In genomic region chr7:148847815-148848726, GRCh38 we compare ENCODE assay signal across 1 cellular context.
TF ChIP-seq lines count a peak whose summit lies in the region.

No MANE protein-coding gene starts in this region.

TF ChIP-seq in SK-N-SH, 30 proteins besides CTCF, POLR2A, EP300 and RAD21:
- no peak for TF ChIP-seq NRF1 (IDR thresholded peaks at IDR 0.05; ENCODE audit: low read depth, low read length)
- no peak for TF ChIP-seq GABPA (IDR thresholded peaks at IDR 0.05; ENCODE audit: low read depth)
- no peak; the same call in 1 of the 2 replicates for TF ChIP-seq RCOR1 (IDR thresholded peaks at IDR 0.05; ENCODE audit: low read length)
- peak; percentile 53 for TF ChIP-seq TCF12 (IDR thresholded peaks at IDR 0.05)
- no peak for TF ChIP-seq FOXJ3 (CRISPR knock-in tag; IDR thresholded peaks at IDR 0.05)
- no peak for TF ChIP-seq RFX5 (IDR thresholded peaks at IDR 0.05; ENCODE audit: low read length)
- no peak for TF ChIP-seq MAX (IDR thresholded peaks at IDR 0.05; ENCODE audit: low read depth)
- TF ChIP-seq, protein P1, sequence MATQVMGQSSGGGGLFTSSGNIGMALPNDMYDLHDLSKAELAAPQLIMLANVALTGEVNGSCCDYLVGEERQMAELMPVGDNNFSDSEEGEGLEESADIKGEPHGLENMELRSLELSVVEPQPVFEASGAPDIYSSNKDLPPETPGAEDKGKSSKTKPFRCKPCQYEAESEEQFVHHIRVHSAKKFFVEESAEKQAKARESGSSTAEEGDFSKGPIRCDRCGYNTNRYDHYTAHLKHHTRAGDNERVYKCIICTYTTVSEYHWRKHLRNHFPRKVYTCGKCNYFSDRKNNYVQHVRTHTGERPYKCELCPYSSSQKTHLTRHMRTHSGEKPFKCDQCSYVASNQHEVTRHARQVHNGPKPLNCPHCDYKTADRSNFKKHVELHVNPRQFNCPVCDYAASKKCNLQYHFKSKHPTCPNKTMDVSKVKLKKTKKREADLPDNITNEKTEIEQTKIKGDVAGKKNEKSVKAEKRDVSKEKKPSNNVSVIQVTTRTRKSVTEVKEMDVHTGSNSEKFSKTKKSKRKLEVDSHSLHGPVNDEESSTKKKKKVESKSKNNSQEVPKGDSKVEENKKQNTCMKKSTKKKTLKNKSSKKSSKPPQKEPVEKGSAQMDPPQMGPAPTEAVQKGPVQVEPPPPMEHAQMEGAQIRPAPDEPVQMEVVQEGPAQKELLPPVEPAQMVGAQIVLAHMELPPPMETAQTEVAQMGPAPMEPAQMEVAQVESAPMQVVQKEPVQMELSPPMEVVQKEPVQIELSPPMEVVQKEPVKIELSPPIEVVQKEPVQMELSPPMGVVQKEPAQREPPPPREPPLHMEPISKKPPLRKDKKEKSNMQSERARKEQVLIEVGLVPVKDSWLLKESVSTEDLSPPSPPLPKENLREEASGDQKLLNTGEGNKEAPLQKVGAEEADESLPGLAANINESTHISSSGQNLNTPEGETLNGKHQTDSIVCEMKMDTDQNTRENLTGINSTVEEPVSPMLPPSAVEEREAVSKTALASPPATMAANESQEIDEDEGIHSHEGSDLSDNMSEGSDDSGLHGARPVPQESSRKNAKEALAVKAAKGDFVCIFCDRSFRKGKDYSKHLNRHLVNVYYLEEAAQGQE (IDR thresholded peaks at IDR 0.05; ENCODE audit: low read depth, low read length): no peak
- TF ChIP-seq, protein P2, sequence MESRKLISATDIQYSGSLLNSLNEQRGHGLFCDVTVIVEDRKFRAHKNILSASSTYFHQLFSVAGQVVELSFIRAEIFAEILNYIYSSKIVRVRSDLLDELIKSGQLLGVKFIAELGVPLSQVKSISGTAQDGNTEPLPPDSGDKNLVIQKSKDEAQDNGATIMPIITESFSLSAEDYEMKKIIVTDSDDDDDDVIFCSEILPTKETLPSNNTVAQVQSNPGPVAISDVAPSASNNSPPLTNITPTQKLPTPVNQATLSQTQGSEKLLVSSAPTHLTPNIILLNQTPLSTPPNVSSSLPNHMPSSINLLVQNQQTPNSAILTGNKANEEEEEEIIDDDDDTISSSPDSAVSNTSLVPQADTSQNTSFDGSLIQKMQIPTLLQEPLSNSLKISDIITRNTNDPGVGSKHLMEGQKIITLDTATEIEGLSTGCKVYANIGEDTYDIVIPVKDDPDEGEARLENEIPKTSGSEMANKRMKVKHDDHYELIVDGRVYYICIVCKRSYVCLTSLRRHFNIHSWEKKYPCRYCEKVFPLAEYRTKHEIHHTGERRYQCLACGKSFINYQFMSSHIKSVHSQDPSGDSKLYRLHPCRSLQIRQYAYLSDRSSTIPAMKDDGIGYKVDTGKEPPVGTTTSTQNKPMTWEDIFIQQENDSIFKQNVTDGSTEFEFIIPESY (IDR thresholded peaks at IDR 0.05; ENCODE audit: borderline replicate concordance, low read depth): no peak
- TF ChIP-seq FOSL2 (IDR thresholded peaks at IDR 0.05; ENCODE audit: borderline replicate concordance, low read depth): no peak
- TF ChIP-seq EZH2phosphoT487 (IDR thresholded peaks at IDR 0.05; ENCODE audit: borderline replicate concordance, low read depth): no peak
- no peak for TF ChIP-seq SMC3 (IDR thresholded peaks at IDR 0.05; ENCODE audit: low read depth, low read length)
- TF ChIP-seq, protein P3, sequence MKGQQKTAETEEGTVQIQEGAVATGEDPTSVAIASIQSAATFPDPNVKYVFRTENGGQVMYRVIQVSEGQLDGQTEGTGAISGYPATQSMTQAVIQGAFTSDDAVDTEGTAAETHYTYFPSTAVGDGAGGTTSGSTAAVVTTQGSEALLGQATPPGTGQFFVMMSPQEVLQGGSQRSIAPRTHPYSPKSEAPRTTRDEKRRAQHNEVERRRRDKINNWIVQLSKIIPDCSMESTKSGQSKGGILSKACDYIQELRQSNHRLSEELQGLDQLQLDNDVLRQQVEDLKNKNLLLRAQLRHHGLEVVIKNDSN (IDR thresholded peaks at IDR 0.05; ENCODE audit: borderline replicate concordance, low read depth): no peak
- TF ChIP-seq NFIC (IDR thresholded peaks at IDR 0.05; ENCODE audit: borderline replicate concordance): no peak
- peak; percentile 46; the same call in 1 of the 2 replicates for TF ChIP-seq GATA2 (CRISPR knock-in tag; IDR thresholded peaks at IDR 0.05)
- no peak for TF ChIP-seq CHD2 (IDR thresholded peaks at IDR 0.05; ENCODE audit: low read length, partially characterized antibody)
- TF ChIP-seq TAF1 (IDR thresholded peaks at IDR 0.05; ENCODE audit: borderline replicate concordance, low read depth, low read length): no peak
- no peak for TF ChIP-seq MEF2A (IDR thresholded peaks at IDR 0.05; ENCODE audit: borderline replicate concordance, low read depth)
- no peak for TF ChIP-seq MXI1 (IDR thresholded peaks at IDR 0.05; ENCODE audit: low read depth, low read length)
- peak; percentile 68 for TF ChIP-seq PBX3 (IDR thresholded peaks at IDR 0.05)
- TF ChIP-seq JUND (IDR thresholded peaks at IDR 0.05): no peak
- no peak for TF ChIP-seq FOXM1 (IDR thresholded peaks at IDR 0.05; ENCODE audit: low read depth)
- TF ChIP-seq YY1 (IDR thresholded peaks at IDR 0.05; ENCODE audit: low read depth): no peak
- TF ChIP-seq POLR2AphosphoS5 (IDR thresholded peaks at IDR 0.05; ENCODE audit: low read depth, low read length): no peak
- TF ChIP-seq ELF1 (IDR thresholded peaks at IDR 0.05): no peak
- TF ChIP-seq TEAD4 (IDR thresholded peaks at IDR 0.05; ENCODE audit: borderline replicate concordance, insufficient read depth): peak; percentile 23; the same call in 1 of the 2 replicates
TF ChIP-seq in SK-N-SH: peak in this region for 4.
